Comparison of ENCODE assay signal across 15 cellular contexts in the genomic region with DNA sequence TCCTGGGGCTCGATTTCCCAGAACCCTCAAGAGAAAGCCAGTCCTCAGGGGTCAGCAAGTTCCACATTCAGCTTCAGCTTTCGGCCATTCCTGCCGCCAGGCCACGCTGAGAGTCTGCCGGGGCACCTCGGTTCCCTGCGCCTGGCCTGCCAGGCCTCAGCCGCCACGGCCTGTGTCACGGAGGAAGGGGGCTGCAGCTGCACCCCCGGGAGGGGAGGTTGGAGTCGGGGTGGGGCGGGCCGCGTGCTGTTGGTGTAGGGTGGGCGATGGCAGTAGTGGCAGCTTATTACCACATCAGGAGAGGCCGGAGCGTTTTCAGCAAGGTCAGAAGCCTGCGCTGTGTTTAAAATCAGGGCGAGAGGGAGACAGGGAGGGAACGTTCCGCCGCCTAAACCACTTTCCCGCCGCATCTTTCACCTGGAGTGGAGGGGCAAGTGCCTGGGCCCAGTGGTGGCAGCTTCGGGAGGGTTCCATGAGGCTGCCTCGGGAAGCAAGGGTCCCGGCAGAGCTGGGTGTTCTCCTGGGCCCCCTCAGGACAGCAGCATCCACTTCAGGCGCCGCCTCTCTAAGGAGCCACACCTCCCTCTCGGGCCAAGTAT.
DNase-seq lines count a peak whose midpoint lies in the region; ATAC-seq, FAIRE-seq and TF ChIP-seq lines count a peak whose summit lies in the region.
"Had no signal": no experiment of that assay in that cellular context is flagged by ENCODE, and none has a peak within 500 bp of the region (broad histone marks: within the 10 kb centered on the region; RNA-seq: fewer than 3 reads in every experiment).

No MANE protein-coding gene starts in this region.

- intact Hi-C loops in right cardiac atrium (cut with DNase I): loop anchor here in 1 of 4 donors (10.0 kb wide), 1 partner anchor 149 kb away; no protein-coding TSS in a partner anchor
- intact Hi-C loops in Right ventricle myocardium inferior (cut with DNase I): no loop called here
- intact Hi-C loops in activated T-helper 2 cell treated with anti-CD3 and anti-CD28 coated beads, Interferon-gamma antibody, Interleukin-2, Interleukin-4, amounts not matched to agents 10 μg/mL and 5 μg/mL and 100 μg/mL, durations not matched to agents 14 hours and 24 hours and 36 hours (cut with micrococcal nuclease): no loop called here

- peaks cover 44% of the 10 kb centered on the region for H3K79me2 ChIP-seq in parathyroid adenoma

- ATAC-seq in right cardiac atrium (peak in 1 of 2 donors; percentile 4), Right ventricle myocardium inferior (no peak), HG03045 (IDR thresholded peaks at IDR 0.05; ENCODE audit: unreplicated experiment) (no peak)
- ATAC-seq: CD8-positive, alpha-beta T cell had no signal

- peak in 2 of 3 donors; percentile 39 to 53 for DNase-seq in right cardiac atrium
- no peak for DNase-seq in Right ventricle myocardium inferior (ENCODE audit: missing footprints)
- no peak for DNase-seq in GM19239 (ENCODE audit: insufficient read length, low spot score)
- DNase-seq in activated T-helper 2 cell treated with anti-CD3 and anti-CD28 coated beads, Interferon-gamma antibody, Interleukin-2, Interleukin-4, amounts not matched to agents 10 μg/mL and 5 μg/mL and 100 μg/mL, durations not matched to agents 14 hours and 24 hours and 36 hours (ENCODE audit: low spot score): no peak
- DNase-seq: Calu3; CD8-positive, alpha-beta T cell; DMS79 treated with DMSO at 0.1 percent for 48 hours; GF-D8; GM23248 had no signal

- H3K4me1 ChIP-seq in right cardiac atrium (ENCODE audit: control insufficient read depth, insufficient read depth, low read length) (peaks cover 3% of the 10 kb centered on the region), parathyroid adenoma (peaks cover 25% of the 10 kb centered on the region)

- no peak overlapping the region for H3K4me3 ChIP-seq in right cardiac atrium (ENCODE audit: low read length)
- H3K4me3 ChIP-seq in parathyroid adenoma (ENCODE audit: low read depth, low read length): no peak overlapping the region
- H3K4me3 ChIP-seq: BLaER1 treated with 17β-estradiol and CSF1 and Interleukin-3, amounts not matched to agents 10 nM and 100 nM; GM23248 had no signal

- no peaks in the 10 kb centered on the region for H3K27me3 Mint-ChIP-seq in activated T-helper 2 cell treated with anti-CD3 and anti-CD28 coated beads, Interferon-gamma antibody, Interleukin-2, Interleukin-4, amounts not matched to agents 10 μg/mL and 5 μg/mL and 100 μg/mL, durations not matched to agents 14 hours and 24 hours and 36 hours (ENCODE audit: low read depth)
- H3K27me3 Mint-ChIP-seq: B cell had no signal

- H3K9me3 Mint-ChIP-seq in activated T-helper 2 cell treated with anti-CD3 and anti-CD28 coated beads, Interferon-gamma antibody, Interleukin-2, Interleukin-4, amounts not matched to agents 10 μg/mL and 5 μg/mL and 100 μg/mL, durations not matched to agents 14 hours and 24 hours and 36 hours: peaks cover 9% of the 10 kb centered on the region

- no peak overlapping the region for H3K9ac ChIP-seq in parathyroid adenoma
- H3K9ac ChIP-seq: BLaER1 treated with 17β-estradiol and CSF1 and Interleukin-3, amounts not matched to agents 10 nM and 100 nM; GM23248 had no signal

- no peaks in the 10 kb centered on the region for H3K27me3 ChIP-seq in right cardiac atrium (ENCODE audit: control insufficient read depth, insufficient read depth)
- no peaks in the 10 kb centered on the region for H3K27me3 ChIP-seq in parathyroid adenoma (ENCODE audit: control insufficient read depth, insufficient read depth, low read length)
- H3K27me3 ChIP-seq: BLaER1 treated with 17β-estradiol and CSF1 and Interleukin-3, amounts not matched to agents 10 nM and 100 nM had no signal

- peaks cover 39% of the 10 kb centered on the region for H3K36me3 Mint-ChIP-seq in activated T-helper 2 cell treated with anti-CD3 and anti-CD28 coated beads, Interferon-gamma antibody, Interleukin-2, Interleukin-4, amounts not matched to agents 10 μg/mL and 5 μg/mL and 100 μg/mL, durations not matched to agents 14 hours and 24 hours and 36 hours (ENCODE audit: low read depth)

- TF ChIP-seq CTCF in VCaP (conservative IDR thresholded peaks at IDR 0.05): no peak
- TF ChIP-seq CTCF in parathyroid adenoma (IDR thresholded peaks at IDR 0.05): no peak

- no peak for FAIRE-seq in GM19239 (lab: Jason Lieb, UNC)
- FAIRE-seq: H54 had no signal

- H2AFZ ChIP-seq in parathyroid adenoma: no peak overlapping the region
- H2AFZ ChIP-seq: GM23248 had no signal

- no peak overlapping the region for H3K27ac Mint-ChIP-seq in activated T-helper 2 cell treated with anti-CD3 and anti-CD28 coated beads, Interferon-gamma antibody, Interleukin-2, Interleukin-4, amounts not matched to agents 10 μg/mL and 5 μg/mL and 100 μg/mL, durations not matched to agents 14 hours and 24 hours and 36 hours
- H3K27ac Mint-ChIP-seq: B cell; CD8-positive, alpha-beta T cell had no signal

- H3K27ac ChIP-seq in right cardiac atrium (ENCODE audit: low read length) (no peak overlapping the region), VCaP (peak overlapping the region; percentile 32; the same call in 1 of the 2 replicates), parathyroid adenoma (peak overlapping the region; percentile 86)
- H3K27ac ChIP-seq: BLaER1 treated with 17β-estradiol and CSF1 and Interleukin-3, amounts not matched to agents 10 nM and 100 nM; GM23248 had no signal

- H3K4me2 ChIP-seq in parathyroid adenoma (ENCODE audit: low read length): peak overlapping the region; percentile 70

- no peaks in the 10 kb centered on the region for H3K36me3 ChIP-seq in parathyroid adenoma (ENCODE audit: control insufficient read depth, insufficient read depth, low read length)

- 91% methylated on average over 31 of the region's 31 CpGs for WGBS in right cardiac atrium

- H3K9me3 ChIP-seq in right cardiac atrium (ENCODE audit: control insufficient read depth, low read length): no peaks in the 10 kb centered on the region
- no peaks in the 10 kb centered on the region for H3K9me3 ChIP-seq in parathyroid adenoma (ENCODE audit: control insufficient read depth, low read length)

- H3K4me1 Mint-ChIP-seq in activated T-helper 2 cell treated with anti-CD3 and anti-CD28 coated beads, Interferon-gamma antibody, Interleukin-2, Interleukin-4, amounts not matched to agents 10 μg/mL and 5 μg/mL and 100 μg/mL, durations not matched to agents 14 hours and 24 hours and 36 hours (ENCODE audit: low read depth): peaks cover 8% of the 10 kb centered on the region

- H3K4me3 Mint-ChIP-seq in activated T-helper 2 cell treated with anti-CD3 and anti-CD28 coated beads, Interferon-gamma antibody, Interleukin-2, Interleukin-4, amounts not matched to agents 10 μg/mL and 5 μg/mL and 100 μg/mL, durations not matched to agents 14 hours and 24 hours and 36 hours (ENCODE audit: low read depth): no peak overlapping the region
- H3K4me3 Mint-ChIP-seq: B cell; CD8-positive, alpha-beta T cell had no signal

Comparison
In these comparisons a context has a peak if more than half of its experiments do, and no peak if none do; other contexts are left out.
1. DNase-seq: peak in right cardiac atrium (2 of 3); none in Right ventricle myocardium inferior (single experiment), GM19239 (single experiment) and activated T-helper 2 cell treated with anti-CD3 and anti-CD28 coated beads, Interferon-gamma antibody, Interleukin-2, Interleukin-4, amounts not matched to agents 10 μg/mL and 5 μg/mL and 100 μg/mL, durations not matched to agents 14 hours and 24 hours and 36 hours (single experiment).